In genomic region chr6:121274896-121275295, GRCh38 we compare ENCODE assay signal across 25 cellular contexts.
"Had no signal": no experiment of that assay in that cellular context is flagged by ENCODE, and none has a peak within 500 bp of the region (broad histone marks: within the 10 kb centered on the region; RNA-seq: fewer than 3 reads in every experiment).

No MANE protein-coding gene starts in this region.

- H3K27me3 Mint-ChIP-seq: activated CD4-positive, alpha-beta memory T cell treated with anti-CD3 and anti-CD28 coated beads for 36 hours; activated CD4-positive, alpha-beta T cell treated with anti-CD3 and anti-CD28 coated beads, Interleukin-2, amount 10 ng/mL, durations not matched to agents 7 days and 5 days; activated naive CD8-positive, alpha-beta T cell treated with anti-CD3 and anti-CD28 coated beads, Interleukin-2, amount 50 U/mL, for 24 hours had no signal

- ATAC-seq: activated naive CD4-positive, alpha-beta T cell treated with anti-CD3 and anti-CD28 coated beads, Interleukin-2, amount 50 U/mL, for 72 hours; activated naive CD8-positive, alpha-beta T cell treated with anti-CD3 and anti-CD28 coated beads, Interleukin-2, amount 50 U/mL, for 24 hours; activated T-cell treated with anti-CD3 and anti-CD28 coated beads, Interleukin-2, amount 50 U/mL, for 4 hours; SK-N-SH treated with all-trans-retinoic acid at 6 μM for 48 hours had no signal

- H3K9me3 ChIP-seq: Peyer's patch, SJCRH30 had no signal

- H3K4me1 Mint-ChIP-seq: activated CD4-positive, alpha-beta T cell treated with anti-CD3 and anti-CD28 coated beads, Interleukin-2, amount 10 ng/mL, durations not matched to agents 7 days and 5 days; activated naive CD8-positive, alpha-beta T cell treated with anti-CD3 and anti-CD28 coated beads, Interleukin-2, amount 50 U/mL, for 24 hours had no signal

- H3K4me3 ChIP-seq: cardiac muscle cell, Peyer's patch, SJCRH30 had no signal

- H3K36me3 ChIP-seq: brain microvascular endothelial cell, cardiac muscle cell, Peyer's patch, SJCRH30 had no signal

- H3K9me3 Mint-ChIP-seq: activated naive CD8-positive, alpha-beta T cell treated with anti-CD3 and anti-CD28 coated beads, Interleukin-2, amount 50 U/mL, for 24 hours had no signal

- H3K27ac Mint-ChIP-seq: activated CD4-positive, alpha-beta memory T cell treated with anti-CD3 and anti-CD28 coated beads for 36 hours; activated CD4-positive, alpha-beta T cell treated with anti-CD3 and anti-CD28 coated beads, Interleukin-2, amount 10 ng/mL, durations not matched to agents 7 days and 5 days; activated naive CD4-positive, alpha-beta T cell treated with anti-CD3 and anti-CD28 coated beads, Interleukin-2, amount 50 U/mL, for 72 hours; activated naive CD8-positive, alpha-beta T cell treated with anti-CD3 and anti-CD28 coated beads, Interleukin-2, amount 50 U/mL, for 24 hours had no signal

- H3K27ac ChIP-seq: brain microvascular endothelial cell, cardiac muscle cell, Peyer's patch, RWPE1, SJCRH30 had no signal

- DNase-seq: activated CD4-positive, alpha-beta memory T cell treated with anti-CD3 and anti-CD28 coated beads for 36 hours; activated CD4-positive, alpha-beta T cell treated with anti-CD3 and anti-CD28 coated beads, Interleukin-2, amount 10 ng/mL, durations not matched to agents 7 days and 5 days; activated CD4-positive, CD25-positive, alpha-beta regulatory T cell; activated CD8-positive, alpha-beta memory T cell treated with anti-CD3 and anti-CD28 coated beads for 24 hours; activated effector memory CD4-positive, alpha-beta T cell treated with anti-CD3 and anti-CD28 coated beads, Interleukin-2, amount 50 U/mL, for 16 hours; activated naive CD4-positive, alpha-beta T cell treated with Interleukin-2 at 50 U/mL for 16 hours; activated naive CD8-positive, alpha-beta T cell treated with anti-CD3 and anti-CD28 coated beads, Interleukin-2, amount 50 U/mL, for 24 hours; activated T-cell treated with anti-CD3 and anti-CD28 coated beads, Interleukin-2, amount 50 U/mL, for 4 hours; amygdala; brain microvascular endothelial cell; Kasumi-1; NCI-H1105; NCI-H1436 treated with DMSO at 0.1 percent for 48 hours; NCI-H187; NCI-H2081 treated with DMSO at 0.1 percent for 48 hours; NCI-H446; NCI-H524; Peyer's patch; Right ventricle myocardium superior; SJCRH30; SW 1271 had no signal

- H3K27me3 ChIP-seq: brain microvascular endothelial cell, cardiac muscle cell, Peyer's patch, SJCRH30 had no signal

- H3K4me1 ChIP-seq: Peyer's patch, SJCRH30 had no signal

- H3K4me3 Mint-ChIP-seq: activated CD4-positive, alpha-beta memory T cell treated with anti-CD3 and anti-CD28 coated beads for 36 hours; activated CD4-positive, alpha-beta T cell treated with anti-CD3 and anti-CD28 coated beads, Interleukin-2, amount 10 ng/mL, durations not matched to agents 7 days and 5 days; activated naive CD8-positive, alpha-beta T cell treated with anti-CD3 and anti-CD28 coated beads, Interleukin-2, amount 50 U/mL, for 24 hours; activated T-cell treated with anti-CD3 and anti-CD28 coated beads, Interleukin-2, amount 50 U/mL, for 4 hours had no signal
